Comparison of ENCODE assay signal across 9 cellular contexts in the genomic region with DNA sequence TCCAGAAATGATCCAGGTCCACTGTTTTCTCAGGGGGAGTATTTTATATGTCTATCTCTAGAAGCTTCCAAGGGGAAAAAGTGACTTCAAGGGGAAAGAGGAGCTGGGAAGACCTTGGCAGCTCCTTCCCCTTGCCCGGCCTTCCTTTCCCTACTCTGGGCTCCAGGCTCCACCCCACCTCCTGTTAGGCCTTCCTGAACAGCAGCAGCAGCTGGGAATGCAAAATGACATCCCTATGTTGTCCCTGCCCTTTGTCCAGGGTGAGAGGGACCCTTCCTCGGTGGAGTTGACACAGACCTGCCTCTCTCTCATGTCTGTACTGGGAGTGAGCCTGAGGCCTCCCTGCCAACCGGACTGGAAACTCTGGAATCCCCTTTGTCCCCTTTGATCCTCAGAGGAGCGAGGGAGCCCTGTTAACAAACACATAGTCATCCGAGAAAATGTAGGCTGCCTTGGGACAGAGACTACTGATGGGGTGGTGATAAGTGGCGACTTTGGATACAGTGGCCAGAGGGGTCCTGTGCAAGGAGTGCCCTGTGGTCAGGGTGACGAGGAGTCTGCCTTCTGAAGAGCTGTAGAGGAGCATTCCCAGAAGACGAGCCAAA. TPM values are rescaled to one million over a fixed set of nuclear protein-coding genes. Genes with fewer than 3 reads are reported as not detected.
A peak's percentile ranks its signal among the peaks of the same experiment; 100 is the strongest.
DNase-seq lines count a peak whose midpoint lies in the region; ATAC-seq and TF ChIP-seq lines count a peak whose summit lies in the region.
"Had no signal": no experiment of that assay in that cellular context is flagged by ENCODE, and none has a peak within 500 bp of the region (broad histone marks: within the 10 kb centered on the region; RNA-seq: fewer than 3 reads in every experiment).

No MANE protein-coding gene starts in this region.

- H3K27ac ChIP-seq in caudate nucleus (ENCODE audit: low read depth, low read length) (peak overlapping the region; percentile 99), lung (ENCODE audit: low read depth in 1 of 2, low read length in 1 of 2) (peak overlapping the region; percentile 97 to 98), testis (peak overlapping the region; percentile 90 to 96)

- H3K27me3 ChIP-seq in lung (ENCODE audit: control insufficient read depth, insufficient read depth) (no peaks in the 10 kb centered on the region), testis (no peaks in the 10 kb centered on the region)
- H3K27me3 ChIP-seq: MG63 had no signal

- ATAC-seq in lung (ENCODE audit: insufficient read depth, low FRiP score) (no peak), GM21367 (IDR thresholded peaks at IDR 0.05; ENCODE audit: unreplicated experiment) (no peak), GM18517 (IDR thresholded peaks at IDR 0.05; ENCODE audit: unreplicated experiment) (no peak)

- DNase-seq in M059J (ENCODE audit: low read depth) (peak; percentile 50), caudate nucleus (lab: John Stamatoyannopoulos, UW) (peak in 5 of 61 donors; percentile 35 to 66 (median 45)), lung (ENCODE audit: low spot score) (no peak), testis (no peak), NCI-H146 treated with DMSO at 0.1 percent for 48 hours (lab: John Stamatoyannopoulos, UW; ENCODE audit: unreplicated experiment) (no peak)
- DNase-seq in stimulated activated naive CD4-positive, alpha-beta T cell (lab: John Stamatoyannopoulos, UW) = no peak
- DNase-seq: MG63 had no signal

- H3K4me1 ChIP-seq in lung (ENCODE audit: control insufficient read depth in 2 of 2, insufficient read depth in 2 of 2, low read length in 2 of 2) = peaks cover 41 to 49% of the 10 kb centered on the region in 2 donors
- H3K4me1 ChIP-seq in testis = peaks cover 81% of the 10 kb centered on the region

- TF ChIP-seq CTCF in lung (IDR thresholded peaks at IDR 0.05; ENCODE audit: control extremely low read depth, extremely low read depth) (no peak), testis (IDR thresholded peaks at IDR 0.05) (no peak)

- 56 to 66% methylated on average over 8 of the region's 8 CpGs for WGBS in lung, 2 donors
- 30 to 42% methylated on average over 7 to 8 of the region's 8 CpGs for WGBS in testis, 2 donors

- H3K36me3 ChIP-seq in lung (ENCODE audit: control insufficient read depth in 2 of 2, insufficient read depth in 2 of 2, low read length in 2 of 2) (no peaks in the 10 kb centered on the region), testis (ENCODE audit: low read depth, missing control alignments) (no peaks in the 10 kb centered on the region)
- H3K36me3 ChIP-seq: MG63 had no signal

- H3K9me3 ChIP-seq in lung (ENCODE audit: control insufficient read depth in 2 of 2, insufficient read depth in 1 of 2, low read length in 1 of 2) (no peaks in the 10 kb centered on the region), testis (no peaks in the 10 kb centered on the region)
- H3K9me3 ChIP-seq: MG63 had no signal

- TF ChIP-seq POLR2A in testis (IDR thresholded peaks at IDR 0.05) = no peak

- intact Hi-C loops in testis (cut with DNase I; ENCODE audit: low total_unique reads) = no loop called here

- no peak overlapping the region for H3K4me3 ChIP-seq in lung
- H3K4me3 ChIP-seq in testis = no peak overlapping the region
- H3K4me3 ChIP-seq: MG63 had no signal

RNA-seq across cellular contexts. Expression of gene MALAT1, which starts 9.0 kb away (rescaled TPM):
- 370 and 608 TPM in 2 replicates for total RNA-seq in M059J (2014; rRNA removed; shearing (Covaris generic))
- over 10,000 TPM; 10,633 to 48,332 TPM for total RNA-seq in lung
- 1,000 to 10,000 TPM in 1 of 2 donors, 100 to 1,000 TPM in 1; 125 to 2,965 TPM for polyA plus RNA-seq in lung
- 1,000 to 10,000 TPM; 8,109 to 9,314 TPM for total RNA-seq in testis
- polyA plus RNA-seq in testis (ENCODE audit: insufficient read depth, low read depth, low replicate concordance) = 26.7 TPM

RNA-seq across cellular contexts. Expression of gene SCYL1, which starts 35.1 kb away (rescaled TPM):
- 59.7 and 96.5 TPM in 2 replicates for total RNA-seq in M059J (2014; rRNA removed; shearing (Covaris generic))
- total RNA-seq in lung = 10 to 100 TPM; 54.3 to 93.8 TPM
- polyA plus RNA-seq in lung = 100 to 1,000 TPM in 1 of 2 donors, 10 to 100 TPM in 1; 79.1 to 107 TPM
- 100 to 1,000 TPM; 131 to 160 TPM for total RNA-seq in testis
- polyA plus RNA-seq in testis (ENCODE audit: insufficient read depth, low read depth, low replicate concordance) = 127 TPM

Comparison
In these comparisons a context has a peak if more than half of its experiments do, and no peak if none do; other contexts are left out.
1. RNA of gene MALAT1, which starts 9.0 kb away (total RNA-seq): 10,633 to 48,332 TPM in lung and 8,109 to 9,314 TPM in testis; 370 to 608 TPM in M059J; every median in the first group is over 10 times any median in the second.
2. Peak in every context shown above with its lines, with median percentiles within 50 percentile points of each other: H3K27ac ChIP-seq.